ENCODE assay signal across 15 cellular contexts in genomic region chr12:7602287-7602686, GRCh38.
DNase-seq lines count a peak whose midpoint lies in the region; TF ChIP-seq lines count a peak whose summit lies in the region.
"Had no signal": no experiment of that assay in that cellular context is flagged by ENCODE, and none has a peak within 500 bp of the region (broad histone marks: within the 10 kb centered on the region; RNA-seq: fewer than 3 reads in every experiment).

No MANE protein-coding gene starts in this region.

- no peaks in the 10 kb centered on the region for H3K9me3 ChIP-seq in Caco-2
- peaks cover 18% of the 10 kb centered on the region for H3K9me3 ChIP-seq in endodermal cell (ENCODE audit: control insufficient read depth, low read length)
- H3K9me3 ChIP-seq: SJCRH30 had no signal

- POLR2A ChIA-PET in Caco-2 (lab: Charles Lee) = no interaction called here
- POLR2A ChIA-PET in GM10248 (lab: Yijun Ruan, JAX) = no interaction called here

- H3K27ac ChIP-seq in brain microvascular endothelial cell (no peak overlapping the region), endodermal cell (ENCODE audit: low read depth, low read length) (no peak overlapping the region)
- H3K27ac ChIP-seq: SJCRH30 had no signal

- no peak for TF ChIP-seq CTCF in Caco-2 (IDR thresholded peaks at IDR 0.05; ENCODE audit: insufficient read depth in 1 of 2, low read depth in 1 of 2, low read length in 1 of 2, severe bottlenecking in 1 of 2, unreplicated experiment in 1 of 2)
- TF ChIP-seq CTCF in brain microvascular endothelial cell (IDR thresholded peaks at IDR 0.05; ENCODE audit: low read depth, low read length, missing control alignments) = no peak
- no peak for TF ChIP-seq CTCF in GM10248 (IDR thresholded peaks at IDR 0.05; ENCODE audit: control extremely low read depth, extremely low read depth, low read depth, missing control alignments)
- no peak for TF ChIP-seq CTCF in endodermal cell (conservative IDR thresholded peaks at IDR 0.05)

- H3K36me3 ChIP-seq in Caco-2 (ENCODE audit: control insufficient read depth, insufficient read depth, low read length) (no peaks in the 10 kb centered on the region), brain microvascular endothelial cell (replicated peaks) (no peaks in the 10 kb centered on the region), endodermal cell (ENCODE audit: control insufficient read depth, insufficient read depth, low read length) (no peaks in the 10 kb centered on the region)
- H3K36me3 ChIP-seq: SJCRH30 had no signal

- in situ Hi-C loops in brain microvascular endothelial cell (cut with HindIII; ENCODE audit: low pct_ligation_motif_present, low sequenced_read_pairs) = no loop called here

- CTCF ChIA-PET in Caco-2 (lab: Charles Lee) (no interaction called here), GM10248 (lab: Yijun Ruan, JAX) (interaction anchor here (1.1 kb wide), 1 partner anchor 9 kb away, joined by 3 read pairs; no protein-coding TSS in a partner anchor)

- H3K4me3 Mint-ChIP-seq in Caco-2 (ENCODE audit: unreplicated experiment) = no peak overlapping the region
- H3K4me3 Mint-ChIP-seq in endodermal cell = no peak overlapping the region
- H3K4me3 Mint-ChIP-seq: central memory CD8-positive, alpha-beta T cell; T-helper 2 cell treated with Interferon-gamma antibody and Interleukin-4, amounts not matched to agents 5 μg/mL and 100 μg/mL, for 36 hours had no signal

- H3K4me1 ChIP-seq in Caco-2 (no peaks in the 10 kb centered on the region), endodermal cell (ENCODE audit: control insufficient read depth, insufficient read depth, low read length) (no peaks in the 10 kb centered on the region)
- H3K4me1 ChIP-seq: SJCRH30 had no signal

- H3K9ac ChIP-seq in endodermal cell (ENCODE audit: extremely low read depth, low read length, poor library complexity, severe bottlenecking) = no peak overlapping the region

- H3K36me3 Mint-ChIP-seq in Caco-2 (ENCODE audit: insufficient read depth, unreplicated experiment) = no peaks in the 10 kb centered on the region
- peaks cover 4% of the 10 kb centered on the region for H3K36me3 Mint-ChIP-seq in endodermal cell (ENCODE audit: low read depth)

- BruUV-seq in Caco-2 (replicated peaks; lab: Mats Ljungman, UMichigan) = no TSS peak

- WGBS in endodermal cell (ENCODE audit: insufficient coverage in 1 of 2, insufficient read length in 1 of 2), 2 experiments = 93 to 100% methylated on average over 2 to 4 of the region's 4 CpGs

- intact Hi-C loops in Caco-2 (cut with micrococcal nuclease; ENCODE audit: unreplicated experiment) = no loop called here

- H3K27me3 ChIP-seq in Caco-2 (replicated peaks; ENCODE audit: control insufficient read depth, insufficient read depth, low read length) (no peaks in the 10 kb centered on the region), brain microvascular endothelial cell (replicated peaks) (no peaks in the 10 kb centered on the region), endodermal cell (ENCODE audit: control insufficient read depth, insufficient read depth, low read length, poor library complexity, severe bottlenecking) (no peaks in the 10 kb centered on the region)
- H3K27me3 ChIP-seq: SJCRH30 had no signal

- no peaks in the 10 kb centered on the region for H3K4me1 Mint-ChIP-seq in Caco-2 (ENCODE audit: low read depth, unreplicated experiment)
- peaks cover 1% of the 10 kb centered on the region for H3K4me1 Mint-ChIP-seq in endodermal cell
- H3K4me1 Mint-ChIP-seq: central memory CD8-positive, alpha-beta T cell had no signal

- H3K4me3 ChIP-seq in Caco-2 (ENCODE audit: low read depth, low read length) (no peak overlapping the region), brain microvascular endothelial cell (ENCODE audit: low read depth, low read length) (no peak overlapping the region), endodermal cell (ENCODE audit: low read length) (no peak overlapping the region)
- H3K4me3 ChIP-seq: SJCRH30 had no signal

- H3K27me3 Mint-ChIP-seq in Caco-2 (ENCODE audit: insufficient read depth, unreplicated experiment) (peaks cover 2% of the 10 kb centered on the region), endodermal cell (ENCODE audit: insufficient read depth) (peaks cover 14% of the 10 kb centered on the region)

- DNase-seq in Caco-2 (no peak), HS-27A (ENCODE audit: low read depth) (peak; percentile 36), brain microvascular endothelial cell (peak; percentile 65), iris pigment epithelial cell (ENCODE audit: low read depth) (peak; percentile 18), GM10248 (ENCODE audit: extremely low spot score) (no peak), endodermal cell (no peak), DMS79 (lab: John Stamatoyannopoulos, UW) (no peak)
- DNase-seq in stimulated activated CD4-positive, alpha-beta T cell treated with anti-CD3 and anti-CD28 coated beads, Interleukin-1b, Interleukin-23, amount 100 ng/mL, for 48 hours = no peak
- DNase-seq: MV-4-11, NCI-H2107, NCI-H526, SJCRH30 had no signal

- H3K9me3 Mint-ChIP-seq in Caco-2 (ENCODE audit: unreplicated experiment) (no peaks in the 10 kb centered on the region), endodermal cell (peaks cover 38% of the 10 kb centered on the region)
- H3K9me3 Mint-ChIP-seq: activated T-helper 2 cell treated with anti-CD3 and anti-CD28 coated beads, Interferon-gamma antibody, Interleukin-2, Interleukin-4, amounts not matched to agents 10 μg/mL and 5 μg/mL and 100 μg/mL, durations not matched to agents 14 hours and 24 hours and 36 hours; central memory CD8-positive, alpha-beta T cell; T-helper 2 cell treated with Interferon-gamma antibody and Interleukin-4, amounts not matched to agents 5 μg/mL and 100 μg/mL, for 36 hours had no signal

- H3K27ac Mint-ChIP-seq in Caco-2 (ENCODE audit: unreplicated experiment) = peak overlapping the region; percentile 37
- H3K27ac Mint-ChIP-seq in endodermal cell = no peak overlapping the region
- H3K27ac Mint-ChIP-seq: activated T-helper 2 cell treated with anti-CD3 and anti-CD28 coated beads, Interferon-gamma antibody, Interleukin-2, Interleukin-4, amounts not matched to agents 10 μg/mL and 5 μg/mL and 100 μg/mL, durations not matched to agents 14 hours and 24 hours and 36 hours; T-helper 2 cell treated with Interferon-gamma antibody and Interleukin-4, amounts not matched to agents 5 μg/mL and 100 μg/mL, for 36 hours had no signal

Comparison
In these comparisons a context has a peak if more than half of its experiments do, and no peak if none do; other contexts are left out.
1. DNase-seq: peak in HS-27A (single experiment), brain microvascular endothelial cell (single experiment) and iris pigment epithelial cell (single experiment); none in Caco-2 (0 of 2), GM10248 (single experiment), endodermal cell (single experiment), DMS79 (single experiment) and stimulated activated CD4-positive, alpha-beta T cell treated with anti-CD3 and anti-CD28 coated beads, Interleukin-1b, Interleukin-23, amount 100 ng/mL, for 48 hours (single experiment).